In the genomic region with DNA sequence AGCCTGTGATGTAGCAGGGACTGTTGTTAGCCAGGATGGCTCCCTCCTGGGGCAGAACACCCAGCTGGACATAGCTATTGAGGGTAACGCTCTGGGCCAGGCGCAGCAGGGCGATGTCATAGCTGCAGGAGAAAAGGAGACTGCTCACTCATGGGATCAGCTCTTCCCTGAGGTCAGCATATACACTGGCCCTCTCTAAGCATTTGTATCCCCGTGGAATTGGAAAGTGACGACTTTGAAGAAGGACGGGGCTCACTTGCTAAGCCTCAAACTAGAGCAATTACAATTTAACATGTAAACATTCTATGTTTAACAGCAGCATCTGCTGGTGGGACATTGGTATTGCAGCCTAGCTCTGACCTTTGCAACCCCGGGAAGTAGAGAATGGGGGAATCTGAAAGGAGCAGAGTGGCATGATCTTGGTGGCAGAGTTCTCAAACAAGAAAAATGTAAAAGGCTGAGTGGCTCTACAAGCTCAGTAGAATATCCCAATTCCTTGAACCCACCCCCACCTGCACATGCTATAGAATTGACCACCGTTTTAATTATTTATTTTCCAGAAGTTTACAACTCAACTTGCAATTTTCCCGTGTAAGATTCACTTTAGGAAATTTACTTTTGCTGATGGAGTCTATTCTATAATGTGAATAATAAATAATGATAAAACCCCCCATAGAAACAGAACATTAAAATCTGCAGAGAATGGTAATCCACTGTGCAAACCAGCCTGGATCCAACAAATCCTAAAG, we compare ENCODE assay signal across 8 cellular contexts. TPM values are rescaled to one million over a fixed set of nuclear protein-coding genes. Genes with fewer than 3 reads are reported as not detected.
DNase-seq lines count a peak whose midpoint lies in the region; ATAC-seq and TF ChIP-seq lines count a peak whose summit lies in the region.

No MANE protein-coding gene starts in this region.

- peak; percentile 67 for DNase-seq in MV-4-11 (lab: John Stamatoyannopoulos, UW)
- DNase-seq in activated naive CD8-positive, alpha-beta T cell treated with anti-CD3 and anti-CD28 coated beads, Interleukin-2, amount 50 U/mL, for 16 hours (ENCODE audit: low read depth, low spot score) = peak; percentile 32
- peak in 4 of 5 donors; percentile 42 to 64 (median 46) for DNase-seq in heart left ventricle
- DNase-seq in psoas muscle = peak; percentile 41 to 73

- H3K27me3 ChIP-seq in SU-DHL-6 (ENCODE audit: low read length) = no peaks in the 10 kb centered on the region
- no peaks in the 10 kb centered on the region for H3K27me3 ChIP-seq in heart left ventricle
- no peaks in the 10 kb centered on the region for H3K27me3 ChIP-seq in psoas muscle (ENCODE audit: insufficient read depth in 3 of 3, low read length in 2 of 3)

- H3K36me3 ChIP-seq in SU-DHL-6 (ENCODE audit: low read length) = no peaks in the 10 kb centered on the region
- no peaks in the 10 kb centered on the region for H3K36me3 ChIP-seq in heart left ventricle
- no peaks in the 10 kb centered on the region for H3K36me3 ChIP-seq in psoas muscle (ENCODE audit: insufficient read depth in 1 of 2, low read depth in 1 of 2)

- whole genome bisulfite sequencing in heart left ventricle, 4 donors = 24 to 34% (median 32%) methylated on average over 8 to 9 of the region's 9 CpGs
- 24 to 32% (median 24%) methylated on average over 9 of the region's 9 CpGs for WGBS in psoas muscle, 3 donors

- no peaks in the 10 kb centered on the region for H4K20me1 ChIP-seq in SU-DHL-6 (ENCODE audit: low read depth, low read length)

- peak; percentile 42 to 88 (median 88) for ATAC-seq in heart left ventricle
- peak; percentile 80 to 96 (median 88) for ATAC-seq in psoas muscle
- ATAC-seq in GM21447 (IDR thresholded peaks at IDR 0.05; ENCODE audit: unreplicated experiment) = no peak
- no peak for ATAC-seq in GM21717 (IDR thresholded peaks at IDR 0.05; ENCODE audit: unreplicated experiment)

- no peak overlapping the region for H3K4me2 ChIP-seq in SU-DHL-6 (ENCODE audit: low read depth, low read length, poor library complexity, severe bottlenecking)

- H3K79me2 ChIP-seq in SU-DHL-6 (ENCODE audit: insufficient read depth, low read length) = no peaks in the 10 kb centered on the region

- H3K4me3 ChIP-seq in SU-DHL-6 (ENCODE audit: insufficient read depth, low read length, poor library complexity, severe bottlenecking) (no peak overlapping the region), heart left ventricle (peak overlapping the region in 8 of 12 donors; percentile 8 to 51 (median 28)), psoas muscle (peak overlapping the region; percentile 48)

- no peaks in the 10 kb centered on the region for H3K9me2 ChIP-seq in SU-DHL-6 (replicated peaks; ENCODE audit: insufficient read depth, low read length)

- H3K4me1 ChIP-seq in heart left ventricle = peaks cover 0 to 6% (median 1%) of the 10 kb centered on the region in 12 donors
- no peaks in the 10 kb centered on the region for H3K4me1 ChIP-seq in psoas muscle

- H3K9me3 ChIP-seq in SU-DHL-6 (ENCODE audit: insufficient read depth, low read length) (no peaks in the 10 kb centered on the region), heart left ventricle (no peaks in the 10 kb centered on the region), psoas muscle (no peaks in the 10 kb centered on the region)

- no peaks in the 10 kb centered on the region for H3F3A ChIP-seq in SU-DHL-6 (ENCODE audit: insufficient read depth)

- TF ChIP-seq CTCF in GM12801 (IDR thresholded peaks at IDR 0.05; ENCODE audit: extremely low read depth, insufficient read length) (peak; percentile 98), SU-DHL-6 (IDR thresholded peaks at IDR 0.05; ENCODE audit: insufficient read depth, low read length, poor library complexity, severe bottlenecking) (peak; percentile 97), heart left ventricle (IDR thresholded peaks at IDR 0.05) (peak; percentile 89 to 99 (median 94)), psoas muscle (IDR thresholded peaks at IDR 0.05) (peak; percentile 97)

- no peak overlapping the region for H3K9ac ChIP-seq in SU-DHL-6 (ENCODE audit: low read length)

- no peak for TF ChIP-seq POLR2A in heart left ventricle (IDR thresholded peaks at IDR 0.05)

- H2AFZ ChIP-seq in SU-DHL-6 (ENCODE audit: low read depth, low read length, severe bottlenecking) = no peak overlapping the region

- intact Hi-C loops in heart left ventricle (cut with DNase I) = loop anchor here in 8 of 10 donors (1.0 to 10.0 kb wide), 12 partner anchors 67 to 837 kb away; partner anchors contain the start of genes LETMD1 (in 6 of the 8), DIP2B (in 2 of the 8) and SMAGP (in 2 of the 8)
- intact Hi-C loops in psoas muscle (cut with DNase I) = loop anchor here (2.0 to 10.0 kb wide), 4 partner anchors 74 to 577 kb away; partner anchors contain the start of gene ATF1 (in 1 of the 2)

- no peak overlapping the region for H3K27ac ChIP-seq in SU-DHL-6 (ENCODE audit: low read depth, low read length)
- peak overlapping the region in 1 of 12 donors; percentile 1 for H3K27ac ChIP-seq in heart left ventricle
- H3K27ac ChIP-seq in psoas muscle = no peak overlapping the region

RNA-seq across cellular contexts. Expression of gene CELA1, which starts 5.0 kb away (rescaled TPM):
- total RNA-seq in heart left ventricle = not detected
- polyA plus RNA-seq in heart left ventricle = not detected
- not detected for total RNA-seq in psoas muscle
- polyA plus RNA-seq in psoas muscle = not detected

RNA-seq across cellular contexts. Expression of gene BIN2, which starts 17.5 kb away (rescaled TPM):
- total RNA-seq in heart left ventricle = 10 to 100 TPM in 1 of 9 donors, 1 to 10 TPM in 6, under 1 TPM in 2; 0.90 to 23.8 (median 1.8) TPM
- polyA plus RNA-seq in heart left ventricle = 1 to 10 TPM in 1 of 2 donors, under 1 TPM in 1; 0.72 to 1.5 TPM
- 1 to 10 TPM in 3 of 4 donors, under 1 TPM in 1; 0.81 to 2.0 (median 1.4) TPM for total RNA-seq in psoas muscle
- under 1 TPM; 0.37 to 0.47 (median 0.40) TPM for polyA plus RNA-seq in psoas muscle

RNA-seq across cellular contexts. Expression of gene GALNT6, which starts 49.8 kb away (rescaled TPM):
- 1 to 10 TPM in 5 of 9 donors, under 1 TPM in 4; 0.62 to 8.0 (median 1.1) TPM for total RNA-seq in heart left ventricle
- under 1 TPM; 0.08 to 0.71 TPM for polyA plus RNA-seq in heart left ventricle
- total RNA-seq in psoas muscle = 1 to 10 TPM in 2 of 4 donors, under 1 TPM in 2; 0.36 to 2.1 (median 0.84) TPM
- polyA plus RNA-seq in psoas muscle = under 1 TPM; 0.10 to 0.40 (median 0.14) TPM

Comparison
In these comparisons a context has a peak if more than half of its experiments do, and no peak if none do; other contexts are left out.
1. ATAC-seq: peak in heart left ventricle (4 of 4) and psoas muscle (4 of 4); none in GM21447 (single experiment) and GM21717 (single experiment).
2. Peak in every context shown above with its lines, with median percentiles within 50 percentile points of each other: CTCF ChIP-seq and DNase-seq.